ENCODE assay signal across 6 cellular contexts in genomic region chr14:97354119-97354722, GRCh38.
"Had no signal": no experiment of that assay in that cellular context is flagged by ENCODE, and none has a peak within 500 bp of the region (broad histone marks: within the 10 kb centered on the region; RNA-seq: fewer than 3 reads in every experiment).

No MANE protein-coding gene starts in this region.

- FAIRE-seq: G401.6, GM12891, GM18507, GM19239 had no signal

- DNase-seq: GDM1, GF-D8 had no signal
